Comparison of ENCODE assay signal across 38 cellular contexts in genomic region chr2:219524817-219525216, GRCh38. TPM values are rescaled to one million over a fixed set of nuclear protein-coding genes. Genes with fewer than 3 reads are reported as not detected.
"Had no signal": no experiment of that assay in that cellular context is flagged by ENCODE, and none has a peak within 500 bp of the region (broad histone marks: within the 10 kb centered on the region; RNA-seq: fewer than 3 reads in every experiment).

No MANE protein-coding gene starts in this region.

- H3K9me3 ChIP-seq: MG63, Peyer's patch had no signal

- H3K27ac Mint-ChIP-seq: activated CD4-positive, alpha-beta memory T cell treated with anti-CD3 and anti-CD28 coated beads, Interleukin-2, amount 10 ng/mL, durations not matched to agents 7 days and 5 days; activated CD8-positive, alpha-beta memory T cell treated with anti-CD3 and anti-CD28 coated beads, Interleukin-2, amount 10 ng/mL, durations not matched to agents 7 days and 5 days; activated naive CD4-positive, alpha-beta T cell treated with anti-CD3 and anti-CD28 coated beads, Interleukin-2, amount 10 ng/mL, durations not matched to agents 7 days and 5 days; activated naive CD8-positive, alpha-beta T cell; activated naive CD8-positive, alpha-beta T cell treated with anti-CD3 and anti-CD28 coated beads, Interleukin-2, amount 50 U/mL, for 24 hours had no signal

- H3K36me3 Mint-ChIP-seq: activated CD8-positive, alpha-beta memory T cell treated with anti-CD3 and anti-CD28 coated beads, Interleukin-2, amount 10 ng/mL, durations not matched to agents 7 days and 5 days; activated naive CD4-positive, alpha-beta T cell treated with anti-CD3 and anti-CD28 coated beads, Interleukin-2, amount 10 ng/mL, durations not matched to agents 7 days and 5 days; activated naive CD8-positive, alpha-beta T cell had no signal

- H3K4me3 ChIP-seq: MG63, Peyer's patch had no signal

- H3K9me3 Mint-ChIP-seq: activated CD4-positive, alpha-beta memory T cell treated with anti-CD3 and anti-CD28 coated beads, Interleukin-2, amount 10 ng/mL, durations not matched to agents 7 days and 5 days; activated naive CD4-positive, alpha-beta T cell treated with anti-CD3 and anti-CD28 coated beads, Interleukin-2, amount 10 ng/mL, durations not matched to agents 7 days and 5 days; activated naive CD8-positive, alpha-beta T cell treated with anti-CD3 and anti-CD28 coated beads, Interleukin-2, amount 50 U/mL, for 24 hours had no signal

- H3K4me3 Mint-ChIP-seq: activated CD4-positive, alpha-beta memory T cell treated with anti-CD3 and anti-CD28 coated beads, Interleukin-2, amount 10 ng/mL, durations not matched to agents 7 days and 5 days; activated CD8-positive, alpha-beta memory T cell treated with anti-CD3 and anti-CD28 coated beads, Interleukin-2, amount 10 ng/mL, durations not matched to agents 7 days and 5 days; activated naive CD4-positive, alpha-beta T cell treated with anti-CD3 and anti-CD28 coated beads, Interleukin-2, amount 10 ng/mL, durations not matched to agents 7 days and 5 days; activated naive CD8-positive, alpha-beta T cell; activated naive CD8-positive, alpha-beta T cell treated with anti-CD3 and anti-CD28 coated beads, Interleukin-2, amount 50 U/mL, for 24 hours had no signal

- DNase-seq: activated CD4-positive, alpha-beta memory T cell treated with anti-CD3 and anti-CD28 coated beads, Interleukin-2, amount 10 ng/mL, durations not matched to agents 7 days and 5 days; activated CD4-positive, alpha-beta T cell treated with anti-CD3 and anti-CD28 coated beads for 1 hour; activated CD4-positive, alpha-beta T cell treated with anti-CD3 and anti-CD28 coated beads for 48 hours; activated CD4-positive, CD25-positive, alpha-beta regulatory T cell; activated CD8-positive, alpha-beta memory T cell treated with anti-CD3 and anti-CD28 coated beads for 24 hours; activated CD8-positive, alpha-beta memory T cell treated with anti-CD3 and anti-CD28 coated beads, Interleukin-2, amount 10 ng/mL, durations not matched to agents 7 days and 5 days; activated CD8-positive, alpha-beta memory T cell treated with anti-CD3 and anti-CD28 coated beads, Interleukin-2, amount 50 U/mL, for 48 hours; activated effector memory CD4-positive, alpha-beta T cell treated with Interleukin-2 at 50 U/mL for 16 hours; activated naive CD4-positive, alpha-beta T cell treated with anti-CD3 and anti-CD28 coated beads, Interleukin-2, amount 10 ng/mL, durations not matched to agents 7 days and 5 days; activated naive CD8-positive, alpha-beta T cell treated with anti-CD3 and anti-CD28 coated beads, Interleukin-2, amount 50 U/mL, for 24 hours; activated T-cell treated with anti-CD3 and anti-CD28 coated beads, Interleukin-2, amount 50 U/mL, for 48 hours; anterior cingulate cortex; brain microvascular endothelial cell; caudate nucleus; cerebellar nuclear complex; Kasumi-1; KG1; MG63; MV-4-11; NCI-H1092; NCI-H1436 treated with DMSO at 0.1 percent for 48 hours; NCI-H1694 treated with DMSO at 0.1 percent for 48 hours; NCI-H2029; NCI-H345; NCI-H526; NCI-H748 treated with DMSO at 0.1 percent for 48 hours; NK-92 treated with Interleukin-12 subunit alpha and Interleukin-12 subunit beta, amount 100 ng/mL, for 24 hours; PC-3; Peyer's patch; RPMI8226; SIG-M5; SW 1271; T-helper 1 cell; T-helper 2 cell; T-helper 9 cell had no signal

- H3K36me3 ChIP-seq: brain microvascular endothelial cell, MG63, Peyer's patch had no signal

- H3K27ac ChIP-seq: brain microvascular endothelial cell, Peyer's patch, VCaP had no signal

- ATAC-seq: activated CD8-positive, alpha-beta memory T cell treated with anti-CD3 and anti-CD28 coated beads, Interleukin-2, amount 10 ng/mL, durations not matched to agents 7 days and 5 days; activated naive CD8-positive, alpha-beta T cell treated with anti-CD3 and anti-CD28 coated beads, Interleukin-2, amount 50 U/mL, for 24 hours; PC-3 had no signal

RNA-seq across cellular contexts. Expression of gene ASIC4, which starts 10.5 kb away (rescaled TPM):
- total RNA-seq: SK-MEL-5 had no signal

RNA-seq across cellular contexts. Expression of gene OBSL1, which starts 46.5 kb away (rescaled TPM):
- total RNA-seq: activated CD4-positive, alpha-beta memory T cell treated with anti-CD3 and anti-CD28 coated beads, Interleukin-2, amount 10 ng/mL, durations not matched to agents 7 days and 5 days had no signal
